8 cellular contexts compared by ENCODE assay signal in the genomic region with DNA sequence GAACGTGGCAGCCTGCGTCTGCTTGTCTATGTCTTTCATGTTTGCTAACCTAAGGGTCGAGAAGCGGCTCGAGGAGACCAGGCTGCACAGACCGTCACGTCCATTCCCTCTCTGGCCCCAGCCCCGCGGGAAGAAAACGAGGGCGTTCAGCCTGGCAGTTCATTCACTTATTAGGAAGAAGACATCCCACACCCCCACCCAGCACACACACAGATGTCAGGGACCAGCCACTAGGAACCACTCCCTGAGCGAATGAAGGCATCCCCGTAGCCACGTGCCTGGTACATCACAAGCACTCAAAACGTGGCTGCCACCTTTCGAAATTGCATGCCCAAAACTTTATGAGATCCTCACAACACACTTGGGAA. TPM values are rescaled to one million over a fixed set of nuclear protein-coding genes. Genes with fewer than 3 reads are reported as not detected.
A peak's percentile ranks its signal among the peaks of the same experiment; 100 is the strongest.
DNase-seq lines count a peak whose midpoint lies in the region; ATAC-seq, FAIRE-seq and TF ChIP-seq lines count a peak whose summit lies in the region.

No MANE protein-coding gene starts in this region.

- SMC1A ChIA-PET in GM12878 (lab: Charles Lee; ENCODE audit: uncharacterized antibody, unreplicated experiment): no interaction called here

- intact Hi-C loops in GM12878 (cut with micrococcal nuclease; ENCODE audit: unreplicated experiment): no loop called here
- intact Hi-C loops in uterus (cut with DNase I; ENCODE audit: low total_unique reads): no loop called here

- TF ChIP-seq POLR2A in GM12878 (IDR thresholded peaks at IDR 0.05; ENCODE audit: low read depth, low read length): no peak
- TF ChIP-seq POLR2A in uterus (IDR thresholded peaks at IDR 0.05): no peak

- H3K9me3 ChIP-seq in GM12878 (replicated peaks; ENCODE audit: control insufficient read depth, insufficient read depth, low read length): no peaks in the 10 kb centered on the region; the same call in 2 of the 3 replicates
- no peaks in the 10 kb centered on the region for H3K9me3 ChIP-seq in uterus

- H4K8ac ChIP-seq in mesendoderm (ENCODE audit: low read depth, low read length): no peak overlapping the region

- H3K4me2 ChIP-seq in GM12878 (ENCODE audit: control insufficient read depth, insufficient read depth): peak overlapping the region; percentile 99
- H3K4me2 ChIP-seq in mesendoderm (ENCODE audit: low read length): peak overlapping the region; percentile 35

- no peak overlapping the region for H2BK15ac ChIP-seq in mesendoderm (replicated peaks; ENCODE audit: low read depth)

- peaks cover 6% of the 10 kb centered on the region for H3K27me3 Mint-ChIP-seq in activated naive CD4-positive, alpha-beta T cell treated with anti-CD3 and anti-CD28 coated beads, Interleukin-2, amount 50 U/mL, for 24 hours

- no peak for TF ChIP-seq RAD21 in GM12878 (IDR thresholded peaks at IDR 0.05; ENCODE audit: insufficient read depth, low read depth, low read length)

- no peaks in the 10 kb centered on the region for H4K20me1 ChIP-seq in GM12878 (ENCODE audit: control insufficient read depth, insufficient read depth)

- 55% methylated on average over 16 of the region's 16 CpGs for WGBS in GM12878 (ENCODE audit: insufficient coverage, insufficient replicate concordance, low lambda C conversion rate, missing lambda C conversion rate)
- no CpG with 5 or more reads among the region's 16 CpGs for WGBS in mesendoderm (ENCODE audit: extremely low coverage, insufficient coverage, low lambda C conversion rate)

- in situ Hi-C loops in GM12878 (cut with MboI): loop anchor here (10.0 kb wide), 1 partner anchor 839 kb away; a partner anchor contains a TSS

- H3K9ac ChIP-seq in GM12878 (ENCODE audit: control insufficient read depth, insufficient read depth, low read length) (peak overlapping the region; percentile 93), mesendoderm (ENCODE audit: low read length) (peak overlapping the region; percentile 68)

- TF ChIP-seq EP300 in GM12878 (IDR thresholded peaks at IDR 0.05; ENCODE audit: borderline replicate concordance in 1 of 2, control insufficient read depth in 1 of 2, low read depth in 2 of 2, low read length in 2 of 2): no peak

- H3K18ac ChIP-seq in mesendoderm (ENCODE audit: low read length): no peak overlapping the region

- H3K4ac ChIP-seq in mesendoderm (ENCODE audit: low read depth, low read length): no peak overlapping the region

- peaks cover 0 to 6% of the 10 kb centered on the region in 2 experiments; a peak in 1 of 4 replicates for H3K36me3 ChIP-seq in GM12878 (ENCODE audit: control insufficient read depth in 2 of 2, insufficient read depth in 2 of 2, low read length in 1 of 2)
- H3K36me3 ChIP-seq in mesendoderm (ENCODE audit: control insufficient read depth, insufficient read depth, low read length): no peaks in the 10 kb centered on the region
- no peaks in the 10 kb centered on the region for H3K36me3 ChIP-seq in uterus

- no peak overlapping the region for H4K5ac ChIP-seq in mesendoderm (ENCODE audit: low read length)

- H2BK5ac ChIP-seq in mesendoderm (ENCODE audit: low read length): no peak overlapping the region

- BruUV-seq in GM12878 (replicated peaks; lab: Mats Ljungman, UMichigan): no TSS peak

- H3K4me3 ChIP-seq in GM12878: peak overlapping the region; percentile 92
- H3K4me3 ChIP-seq in mesendoderm (ENCODE audit: low read length): no peak overlapping the region
- H3K4me3 ChIP-seq in uterus: peak overlapping the region; percentile 92 to 93

- TF ChIP-seq CTCF in GM12878 (IDR thresholded peaks at IDR 0.05 in 2 of 3, conservative IDR thresholded peaks at IDR 0.05 in 1 of 3; ENCODE audit: control insufficient read depth in 2 of 3, extremely low read depth in 1 of 3, insufficient read depth in 1 of 3, low read depth in 3 of 3, low read length in 3 of 3) (no peak), uterus (IDR thresholded peaks at IDR 0.05) (no peak)

- peak overlapping the region; percentile 99 for H3K27ac Mint-ChIP-seq in activated naive CD4-positive, alpha-beta T cell treated with anti-CD3 and anti-CD28 coated beads, Interleukin-2, amount 50 U/mL, for 24 hours

- no peak overlapping the region for H2AK5ac ChIP-seq in mesendoderm (ENCODE audit: low read length)

- peaks cover 2% of the 10 kb centered on the region for H3K36me3 Mint-ChIP-seq in activated naive CD4-positive, alpha-beta T cell treated with anti-CD3 and anti-CD28 coated beads, Interleukin-2, amount 50 U/mL, for 24 hours

- H3K4me1 ChIP-seq in GM12878 (ENCODE audit: control insufficient read depth, insufficient read depth, low read length): no peaks in the 10 kb centered on the region; the same call in 1 of the 2 replicates
- no peaks in the 10 kb centered on the region for H3K4me1 ChIP-seq in mesendoderm (ENCODE audit: control insufficient read depth, low read depth, low read length)
- H3K4me1 ChIP-seq in uterus: no peaks in the 10 kb centered on the region

- H3K9me3 Mint-ChIP-seq in activated naive CD4-positive, alpha-beta T cell treated with anti-CD3 and anti-CD28 coated beads, Interleukin-2, amount 50 U/mL, for 24 hours: no peaks in the 10 kb centered on the region

- peaks cover 28% of the 10 kb centered on the region for H3K4me1 Mint-ChIP-seq in activated naive CD4-positive, alpha-beta T cell treated with anti-CD3 and anti-CD28 coated beads, Interleukin-2, amount 50 U/mL, for 24 hours

- peaks cover 2% of the 10 kb centered on the region for H3K79me1 ChIP-seq in mesendoderm (ENCODE audit: low read length)

- peak overlapping the region; percentile 77 for H3K56ac ChIP-seq in mesendoderm (ENCODE audit: low read length)

- no peak overlapping the region for H3K23ac ChIP-seq in mesendoderm (ENCODE audit: low read length)

- no peak for DNase-seq in activated naive CD4-positive, alpha-beta T cell treated with anti-CD3 and anti-CD28 coated beads, Interleukin-2, amount 50 U/mL, for 16 hours
- no peak for DNase-seq in GM12878 (ENCODE audit: low read depth, low spot score)
- DNase-seq in mesendoderm: no peak
- no peak for DNase-seq in uterus
- no peak for DNase-seq in OCI-M1 (lab: John Stamatoyannopoulos, UW)
- DNase-seq in NCI-H748 treated with DMSO at 0.1 percent for 48 hours (lab: John Stamatoyannopoulos, UW): no peak
- DNase-seq in left lobe of liver (ENCODE audit: low spot score): no peak

- H2AFZ ChIP-seq in GM12878 (ENCODE audit: control insufficient read depth, low read depth, low read length): peak overlapping the region; percentile 95

- H3K27ac ChIP-seq in GM12878 (ENCODE audit: control insufficient read depth, insufficient read depth) (no peak overlapping the region), mesendoderm (ENCODE audit: low read depth, low read length) (no peak overlapping the region), uterus (peak overlapping the region in 1 of 2 donors; percentile 83)

- H3K27me3 ChIP-seq in GM12878 (replicated peaks in 1 of 2; ENCODE audit: control insufficient read depth in 2 of 2, insufficient read depth in 2 of 2, low read length in 1 of 2) (no peaks in the 10 kb centered on the region), mesendoderm (ENCODE audit: insufficient read depth, low read length, poor library complexity) (no peaks in the 10 kb centered on the region), uterus (no peaks in the 10 kb centered on the region)

- H2BK120ac ChIP-seq in mesendoderm (ENCODE audit: low read depth, low read length): no peak overlapping the region

- ATAC-seq in GM12878 (no peak), left lobe of liver (no peak)

- POLR2A ChIA-PET in GM12878 (lab: Charles Lee): interaction anchor here (0.9 kb wide), 1 partner anchor 209 kb away, joined by 3 read pairs; no protein-coding TSS in a partner anchor

- H3K79me2 ChIP-seq in GM12878 (ENCODE audit: control insufficient read depth, insufficient read depth, low read length) (peaks cover 10% of the 10 kb centered on the region), mesendoderm (ENCODE audit: control insufficient read depth, insufficient read depth, low read length) (no peaks in the 10 kb centered on the region)

- CTCF ChIA-PET in GM12878 (lab: Yijun Ruan, JAX): interaction anchor here (1.7 kb wide), 1 partner anchor 9 kb away, joined by 6 read pairs; no protein-coding TSS in a partner anchor

- no peak for FAIRE-seq in GM12878 (lab: Jason Lieb, UNC)

- RAD21 ChIA-PET in GM12878 (lab: Charles Lee; ENCODE audit: unreplicated experiment): interaction anchor here (0.6 kb wide), 1 partner anchor 1214 kb away, joined by 4 read pairs; no protein-coding TSS in a partner anchor

- H3K4me3 Mint-ChIP-seq in activated naive CD4-positive, alpha-beta T cell treated with anti-CD3 and anti-CD28 coated beads, Interleukin-2, amount 50 U/mL, for 24 hours: peak overlapping the region; percentile 94

RNA-seq across cellular contexts. Expression of a gene that starts 0.7 kb away (rescaled TPM):
- total RNA-seq in GM12878 (2013; cell fraction: nucleolus; rRNA removed): 83.6 and 90.5 TPM in 2 replicates
- 15.2 and 19.7 TPM in 2 replicates for total RNA-seq in GM12878 (2014; rRNA removed)
- total RNA-seq in GM12878 (2014; rRNA removed; fragmentation: Illumina TruSeq; extraction: Trizol): 13.5 and 14.5 TPM in 2 replicates
- 19.0 TPM in 2 replicates for total RNA-seq in GM12878 (2021)
- polyA plus RNA-seq in GM12878 (2011; ENCODE audit: low read depth): 5.2 TPM
- polyA plus RNA-seq in GM12878 (2011; rRNA removed): 21.7 and 24.5 TPM in 2 replicates
- 16.6 and 19.3 TPM in 2 replicates for polyA plus RNA-seq in GM12878 (2011; cell fraction: cytosol; rRNA removed)
- polyA plus RNA-seq in GM12878 (2011; cell fraction: nucleus; rRNA removed): 109 and 129 TPM in 2 replicates
- 13.2 and 16.9 TPM in 2 replicates for polyA plus RNA-seq in GM12878 (2012)
- 15.0 and 15.7 TPM in 2 replicates for polyA plus RNA-seq in GM12878 (2014; fragmentation: Illumina TruSeq; extraction: Trizol)
- 1 to 10 TPM; 2.2 to 3.3 TPM for polyA plus RNA-seq in GM12878 (2014; fragmentation: Nextera tagmentation; extraction: Ambion mirVana)
- polyA plus RNA-seq in GM12878 (2014; rRNA removed): 17.7 and 17.8 TPM in 2 replicates
- 10 to 100 TPM; 18.6 to 20.2 TPM for polyA plus RNA-seq in GM12878 (2016; fragmentation: Nextera tagmentation; extraction: Ambion mirVana)
- polyA minus RNA-seq in GM12878 (2011; rRNA and poly(A)+ RNA removed): 21.4 and 24.6 TPM in 2 replicates
- polyA minus RNA-seq in GM12878 (2011; cell fraction: cytosol; rRNA and poly(A)+ RNA removed): 6.3 and 7.1 TPM in 2 replicates
- 48.8 and 64.1 TPM in 2 replicates for polyA minus RNA-seq in GM12878 (2011; cell fraction: nucleus; rRNA and poly(A)+ RNA removed)
- 5.5 TPM for polyA plus RNA-seq in mesendoderm (2013, experiment 1 of 2)
- 6.0 TPM for polyA plus RNA-seq in mesendoderm (2013, experiment 2 of 2)
- 10 to 100 TPM in 2 of 4 donors, 1 to 10 TPM in 2; 2.9 to 26.0 (median 13.1) TPM for total RNA-seq in uterus
- 9.9 TPM for total RNA-seq in left lobe of liver

RNA-seq across cellular contexts. Expression of a gene that starts 10.9 kb away (rescaled TPM):
- not detected in 2 replicates for total RNA-seq in GM12878 (2013; cell fraction: nucleolus; rRNA removed)
- not detected in 2 replicates for total RNA-seq in GM12878 (2014; rRNA removed)
- total RNA-seq in GM12878 (2014; rRNA removed; fragmentation: Illumina TruSeq; extraction: Trizol): not detected in 2 replicates
- total RNA-seq in GM12878 (2021): not detected in 2 replicates
- not detected for polyA plus RNA-seq in GM12878 (2011; ENCODE audit: low read depth)
- polyA plus RNA-seq in GM12878 (2011; rRNA removed): not detected in 2 replicates
- 0.01 TPM in 1 of 2 replicates, not detected in the other for polyA plus RNA-seq in GM12878 (2011; cell fraction: cytosol; rRNA removed)
- polyA plus RNA-seq in GM12878 (2011; cell fraction: nucleus; rRNA removed): not detected in 2 replicates
- polyA plus RNA-seq in GM12878 (2012): 0.04 TPM in 1 of 2 replicates, not detected in the other
- not detected in 2 replicates for polyA plus RNA-seq in GM12878 (2014; fragmentation: Illumina TruSeq; extraction: Trizol)
- polyA plus RNA-seq in GM12878 (2014; fragmentation: Nextera tagmentation; extraction: Ambion mirVana): not detected
- 0.03 TPM in 1 of 2 replicates, not detected in the other for polyA plus RNA-seq in GM12878 (2014; rRNA removed)
- polyA plus RNA-seq in GM12878 (2016; fragmentation: Nextera tagmentation; extraction: Ambion mirVana): not detected
- not detected in 2 replicates for polyA minus RNA-seq in GM12878 (2011; rRNA and poly(A)+ RNA removed)
- polyA minus RNA-seq in GM12878 (2011; cell fraction: cytosol; rRNA and poly(A)+ RNA removed): not detected in 2 replicates
- polyA minus RNA-seq in GM12878 (2011; cell fraction: nucleus; rRNA and poly(A)+ RNA removed): not detected in 2 replicates
- 1.7 TPM for polyA plus RNA-seq in mesendoderm (2013, experiment 1 of 2)
- 1.7 TPM for polyA plus RNA-seq in mesendoderm (2013, experiment 2 of 2)
- total RNA-seq in uterus: 1 to 10 TPM in 1 of 4 donors, under 1 TPM in 1, not detected in 2; 0.21 to 2.6 TPM
- 0.13 TPM for total RNA-seq in left lobe of liver

RNA-seq across cellular contexts. Expression of a gene that starts 22.6 kb away (rescaled TPM):
- total RNA-seq in GM12878 (2013; cell fraction: nucleolus; rRNA removed): not detected in 2 replicates
- not detected in 2 replicates for total RNA-seq in GM12878 (2014; rRNA removed)
- total RNA-seq in GM12878 (2014; rRNA removed; fragmentation: Illumina TruSeq; extraction: Trizol): not detected in 2 replicates
- not detected in 2 replicates for total RNA-seq in GM12878 (2021)
- not detected for polyA plus RNA-seq in GM12878 (2011; ENCODE audit: low read depth)
- 0.03 and 0.05 TPM in 2 replicates for polyA plus RNA-seq in GM12878 (2011; rRNA removed)
- polyA plus RNA-seq in GM12878 (2011; cell fraction: cytosol; rRNA removed): 0.01 and 0.03 TPM in 2 replicates
- polyA plus RNA-seq in GM12878 (2011; cell fraction: nucleus; rRNA removed): 0.09 and 0.10 TPM in 2 replicates
- polyA plus RNA-seq in GM12878 (2012): not detected in 2 replicates
- not detected in 2 replicates for polyA plus RNA-seq in GM12878 (2014; fragmentation: Illumina TruSeq; extraction: Trizol)
- not detected for polyA plus RNA-seq in GM12878 (2014; fragmentation: Nextera tagmentation; extraction: Ambion mirVana)
- not detected in 2 replicates for polyA plus RNA-seq in GM12878 (2014; rRNA removed)
- polyA plus RNA-seq in GM12878 (2016; fragmentation: Nextera tagmentation; extraction: Ambion mirVana): not detected
- 0.07 TPM in 1 of 2 replicates, not detected in the other for polyA minus RNA-seq in GM12878 (2011; rRNA and poly(A)+ RNA removed)
- 0.40 TPM in 1 of 2 replicates, not detected in the other for polyA minus RNA-seq in GM12878 (2011; cell fraction: cytosol; rRNA and poly(A)+ RNA removed)
- not detected in 2 replicates for polyA minus RNA-seq in GM12878 (2011; cell fraction: nucleus; rRNA and poly(A)+ RNA removed)
- 0.27 TPM for polyA plus RNA-seq in mesendoderm (2013, experiment 1 of 2)
- polyA plus RNA-seq in mesendoderm (2013, experiment 2 of 2): 0.35 TPM
- 1 to 10 TPM in 1 of 4 donors, under 1 TPM in 2, not detected in 1; under 0.01 to 3.2 (median 0.76) TPM for total RNA-seq in uterus
- 0.28 TPM for total RNA-seq in left lobe of liver

RNA-seq across cellular contexts. Expression of a gene that starts 45.4 kb away (rescaled TPM):
- total RNA-seq in GM12878 (2013; cell fraction: nucleolus; rRNA removed): not detected in 2 replicates
- total RNA-seq in GM12878 (2014; rRNA removed) (not detected in 2 replicates), GM12878 (2014; rRNA removed; fragmentation: Illumina TruSeq; extraction: Trizol) (not detected in 2 replicates), GM12878 (2021) (not detected in 2 replicates), uterus (1 to 10 TPM in 3 of 4 donors, under 1 TPM in 1; 0.29 to 4.9 (median 2.0) TPM), left lobe of liver (1.7 TPM)
- polyA plus RNA-seq in GM12878 (2011; ENCODE audit: low read depth): not detected
- polyA plus RNA-seq in GM12878 (2011; rRNA removed) (0.01 TPM in 1 of 2 replicates, not detected in the other), GM12878 (2014; fragmentation: Illumina TruSeq; extraction: Trizol) (not detected in 2 replicates), GM12878 (2014; fragmentation: Nextera tagmentation; extraction: Ambion mirVana) (not detected), GM12878 (2014; rRNA removed) (not detected in 2 replicates), GM12878 (2016; fragmentation: Nextera tagmentation; extraction: Ambion mirVana) (not detected)
- 0.01 and 0.02 TPM in 2 replicates for polyA plus RNA-seq in GM12878 (2011; cell fraction: cytosol; rRNA removed)
- 0.06 and 0.10 TPM in 2 replicates for polyA plus RNA-seq in GM12878 (2011; cell fraction: nucleus; rRNA removed)
- not detected in 2 replicates for polyA plus RNA-seq in GM12878 (2012)
- polyA minus RNA-seq in GM12878 (2011; rRNA and poly(A)+ RNA removed): not detected in 2 replicates
- polyA minus RNA-seq in GM12878 (2011; cell fraction: cytosol; rRNA and poly(A)+ RNA removed): not detected in 2 replicates
- 0.10 TPM in 1 of 2 replicates, not detected in the other for polyA minus RNA-seq in GM12878 (2011; cell fraction: nucleus; rRNA and poly(A)+ RNA removed)
- polyA plus RNA-seq in mesendoderm (2013, experiment 1 of 2): 0.07 TPM
- 0.03 TPM for polyA plus RNA-seq in mesendoderm (2013, experiment 2 of 2)
